ENCODE assay signal across 10 cellular contexts in genomic region chr1:21280482-21280881, GRCh38. TPM values are rescaled to one million over a fixed set of nuclear protein-coding genes. Genes with fewer than 3 reads are reported as not detected.
DNase-seq lines count a peak whose midpoint lies in the region; ATAC-seq and TF ChIP-seq lines count a peak whose summit lies in the region.
"Had no signal": no experiment of that assay in that cellular context is flagged by ENCODE, and none has a peak within 500 bp of the region (broad histone marks: within the 10 kb centered on the region; RNA-seq: fewer than 3 reads in every experiment).

No MANE protein-coding gene starts in this region.

- H3K9me3 ChIP-seq in left ventricle myocardium inferior (replicated peaks) (no peaks in the 10 kb centered on the region), duodenal mucosa (ENCODE audit: control insufficient read depth in 1 of 2, low read length in 2 of 2) (no peaks in the 10 kb centered on the region), uterus (no peaks in the 10 kb centered on the region)
- H3K9me3 ChIP-seq: Caco-2 had no signal

- DNase-seq in left ventricle myocardium inferior, result no peak
- DNase-seq in left ventricle myocardium superior, result no peak
- no peak for DNase-seq in naive B cell
- no peak for DNase-seq in uterus
- no peak for DNase-seq in AG08396 (ENCODE audit: low spot score)
- DNase-seq in retina, result no peak
- DNase-seq in stimulated activated CD4-positive, alpha-beta T cell treated with anti-CD3 and anti-CD28 coated beads, Interleukin-4, amount 100 ng/mL, for 4 hours, result no peak
- DNase-seq: Caco-2, Kasumi-1 had no signal

- H3K4me3 Mint-ChIP-seq in naive B cell, result peak overlapping the region in 7 of 8 donors; percentile 57 to 87 (median 76)

- peaks cover 28 to 47% (median 47%) of the 10 kb centered on the region in 3 donors for H3K4me1 Mint-ChIP-seq in naive B cell

- H3K27ac ChIP-seq in left ventricle myocardium inferior (replicated peaks), result peak overlapping the region; percentile 95
- peak overlapping the region; percentile 43 for H3K27ac ChIP-seq in duodenal mucosa (ENCODE audit: low read depth, low read length)
- peak overlapping the region; percentile 57 to 81 for H3K27ac ChIP-seq in uterus

- peaks cover 16% of the 10 kb centered on the region for H3K36me3 ChIP-seq in left ventricle myocardium inferior
- peaks cover 3 to 17% of the 10 kb centered on the region in 2 donors for H3K36me3 ChIP-seq in duodenal mucosa (ENCODE audit: control insufficient read depth in 1 of 2, insufficient read depth in 2 of 2, low read length in 2 of 2)
- H3K36me3 ChIP-seq in uterus, result no peaks in the 10 kb centered on the region

- peaks cover 76% of the 10 kb centered on the region for H3K4me1 ChIP-seq in left ventricle myocardium inferior
- H3K4me1 ChIP-seq in duodenal mucosa (ENCODE audit: control insufficient read depth in 1 of 2, insufficient read depth in 2 of 2, low read length in 2 of 2), result peaks cover 20 to 34% of the 10 kb centered on the region in 2 donors
- no peaks in the 10 kb centered on the region for H3K4me1 ChIP-seq in uterus

- H3K27me3 Mint-ChIP-seq in naive B cell, result no peaks in the 10 kb centered on the region

- H3K4me3 ChIP-seq in left ventricle myocardium inferior (no peak overlapping the region), duodenal mucosa (ENCODE audit: low read depth in 1 of 2, low read length in 2 of 2) (no peak overlapping the region), uterus (no peak overlapping the region)

- H3K9ac ChIP-seq in duodenal mucosa (ENCODE audit: low read depth in 1 of 2, low read length in 2 of 2), result no peak overlapping the region

- TF ChIP-seq POLR2A in uterus (IDR thresholded peaks at IDR 0.05), result no peak

- H3K9me3 Mint-ChIP-seq in naive B cell, result no peaks in the 10 kb centered on the region

- no peaks in the 10 kb centered on the region for H3K27me3 ChIP-seq in left ventricle myocardium inferior (ENCODE audit: low read depth)
- H3K27me3 ChIP-seq in duodenal mucosa (ENCODE audit: control insufficient read depth in 1 of 2, insufficient read depth in 2 of 2, low read length in 2 of 2), result no peaks in the 10 kb centered on the region
- no peaks in the 10 kb centered on the region for H3K27me3 ChIP-seq in uterus

- ATAC-seq in left ventricle myocardium superior (no peak), naive B cell (ENCODE audit: low read depth in 2 of 2) (no peak)

- intact Hi-C loops in left ventricle myocardium inferior (cut with micrococcal nuclease), result no loop called here
- intact Hi-C loops in left ventricle myocardium superior (cut with micrococcal nuclease), result no loop called here
- intact Hi-C loops in uterus (cut with DNase I; ENCODE audit: low total_unique reads), result no loop called here

- H3K27ac Mint-ChIP-seq in naive B cell, result peak overlapping the region in 5 of 6 donors; percentile 56 to 96 (median 83)

- TF ChIP-seq CTCF in left ventricle myocardium inferior (IDR thresholded peaks at IDR 0.05; ENCODE audit: borderline replicate concordance) (no peak), uterus (IDR thresholded peaks at IDR 0.05) (no peak)

- peaks cover 0 to 9% of the 10 kb centered on the region in 2 donors for H3K36me3 Mint-ChIP-seq in naive B cell

RNA-seq across cellular contexts. Expression of gene ECE1, which starts 9.8 kb away (rescaled TPM):
- 54.7 TPM for total RNA-seq in left ventricle myocardium inferior
- 43.3 TPM for total RNA-seq in left ventricle myocardium superior
- 10 to 100 TPM in 5 of 6 donors, 1 to 10 TPM in 1; 6.9 to 44.5 (median 20.8) TPM for polyA plus RNA-seq in naive B cell (ENCODE audit: low read depth in 6 of 6)
- total RNA-seq in uterus, result 100 to 1,000 TPM in 1 of 4 donors, 10 to 100 TPM in 3; 45.6 to 175 (median 59.1) TPM

Comparison
In these comparisons a context has a peak if more than half of its experiments do, and no peak if none do; other contexts are left out.
1. H3K27ac ChIP-seq: peak in every context shown above with its lines; median percentile 95 in left ventricle myocardium inferior; 69 in uterus; 43 in duodenal mucosa.